Comparison of ENCODE assay signal across 26 cellular contexts in the genomic region with DNA sequence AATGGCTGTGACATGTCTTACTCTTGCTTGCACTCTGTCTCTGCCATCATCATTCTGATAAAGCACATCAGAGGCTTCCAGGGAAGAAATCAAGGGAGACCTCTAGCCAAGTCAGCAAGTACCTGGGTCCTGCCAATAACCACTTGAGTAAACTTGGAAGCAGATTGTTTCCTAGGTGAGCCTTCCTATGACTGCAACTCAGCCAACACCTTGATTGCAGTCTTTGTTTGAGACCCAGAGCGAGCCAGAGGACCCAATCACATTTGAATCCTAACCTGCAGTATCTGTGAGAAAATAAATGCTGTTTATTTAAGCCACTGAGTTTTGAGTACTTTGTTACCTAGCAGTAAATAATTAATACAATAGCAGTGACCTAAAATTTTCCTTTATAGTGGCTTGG.
DNase-seq lines count a peak whose midpoint lies in the region; TF ChIP-seq lines count a peak whose summit lies in the region.
"Had no signal": no experiment of that assay in that cellular context is flagged by ENCODE, and none has a peak within 500 bp of the region (broad histone marks: within the 10 kb centered on the region; RNA-seq: fewer than 3 reads in every experiment).

No MANE protein-coding gene starts in this region.

- no peak overlapping the region for H2BK120ac ChIP-seq in mesendoderm (ENCODE audit: low read depth, low read length)

- H3K4me3 ChIP-seq in mesendoderm (ENCODE audit: low read length) (no peak overlapping the region), smooth muscle cell (no peak overlapping the region)
- H3K4me3 ChIP-seq: A549; BLaER1 treated with 17β-estradiol and CSF1 and Interleukin-3, amounts not matched to agents 10 nM and 100 nM; GM12878 had no signal

- no peak overlapping the region for H3K27ac ChIP-seq in mesendoderm (ENCODE audit: low read depth, low read length)
- no peak overlapping the region for H3K27ac ChIP-seq in smooth muscle cell (ENCODE audit: low read depth)
- H3K27ac ChIP-seq: A549; BLaER1 treated with 17β-estradiol and CSF1 and Interleukin-3, amounts not matched to agents 10 nM and 100 nM; HL-60; KMS-11 had no signal

- H3K79me2 ChIP-seq in mesendoderm (ENCODE audit: control insufficient read depth, insufficient read depth, low read length), result no peaks in the 10 kb centered on the region
- no peaks in the 10 kb centered on the region for H3K79me2 ChIP-seq in smooth muscle cell (ENCODE audit: low read depth)

- no peak for TF ChIP-seq CTCF in smooth muscle cell (IDR thresholded peaks at IDR 0.05; ENCODE audit: borderline replicate concordance, insufficient read depth, poor library complexity, severe bottlenecking)

- H2AK5ac ChIP-seq in mesendoderm (ENCODE audit: low read length), result no peak overlapping the region

- no peaks in the 10 kb centered on the region for H3K79me1 ChIP-seq in mesendoderm (ENCODE audit: low read length)

- H2AFZ ChIP-seq in smooth muscle cell (ENCODE audit: low read depth), result no peak overlapping the region

- H3K4me2 ChIP-seq in mesendoderm (ENCODE audit: low read length) (no peak overlapping the region), smooth muscle cell (no peak overlapping the region)
- H3K4me2 ChIP-seq: A549; BLaER1 treated with 17β-estradiol and CSF1 and Interleukin-3, amounts not matched to agents 10 nM and 100 nM; KMS-11; SK-N-SH had no signal

- no peaks in the 10 kb centered on the region for H4K20me1 ChIP-seq in smooth muscle cell (ENCODE audit: low read depth)
- H4K20me1 ChIP-seq: BLaER1 treated with 17β-estradiol and CSF1 and Interleukin-3, amounts not matched to agents 10 nM and 100 nM had no signal

- no peak overlapping the region for H3K23ac ChIP-seq in mesendoderm (ENCODE audit: low read length)

- H3K9ac ChIP-seq in mesendoderm (ENCODE audit: low read length) (no peak overlapping the region), smooth muscle cell (ENCODE audit: low read depth) (no peak overlapping the region)
- H3K9ac ChIP-seq: BLaER1 treated with 17β-estradiol and CSF1 and Interleukin-3, amounts not matched to agents 10 nM and 100 nM; KMS-11; SK-N-SH had no signal

- H4K8ac ChIP-seq in mesendoderm (ENCODE audit: low read depth, low read length), result no peak overlapping the region

- no CpG with 5 or more reads among the region's 1 CpG for WGBS in mesendoderm (ENCODE audit: extremely low coverage, insufficient coverage, low lambda C conversion rate)
- WGBS in smooth muscle cell (ENCODE audit: low lambda C conversion rate), result 89% methylated on average over 1 of the region's 1 CpG

- H3F3A ChIP-seq in smooth muscle cell (ENCODE audit: low read depth), result no peaks in the 10 kb centered on the region

- H3K4me1 ChIP-seq in mesendoderm (ENCODE audit: control insufficient read depth, low read depth, low read length) (no peaks in the 10 kb centered on the region), smooth muscle cell (ENCODE audit: low read depth) (no peaks in the 10 kb centered on the region)
- H3K4me1 ChIP-seq: A549; BLaER1 treated with 17β-estradiol and CSF1 and Interleukin-3, amounts not matched to agents 10 nM and 100 nM had no signal

- no peak overlapping the region for H3K18ac ChIP-seq in mesendoderm (ENCODE audit: low read length)

- DNase-seq in NCI-H748 (lab: John Stamatoyannopoulos, UW; ENCODE audit: unreplicated experiment) (peak; percentile 56), NCI-H748 treated with DMSO at 0.1 percent for 48 hours (lab: John Stamatoyannopoulos, UW) (no peak), NCI-H2029 (lab: John Stamatoyannopoulos, UW) (peak; percentile 32), mesendoderm (peak; percentile 2), NCI-H524 treated with DMSO at 0.1 percent for 48 hours (lab: John Stamatoyannopoulos, UW) (no peak), smooth muscle cell (lab: John Stamatoyannopoulos, UW; ENCODE audit: unreplicated experiment) (no peak)
- no peak for DNase-seq in stimulated activated naive CD4-positive, alpha-beta T cell (lab: John Stamatoyannopoulos, UW)
- DNase-seq: AML-193; CD4-positive, alpha-beta T cell; DMS79; EL; GDM1; NCI-H1092; NCI-H1436 treated with DMSO at 0.1 percent for 48 hours; NCI-H2171 treated with DMSO at 0.1 percent for 48 hours; NCI-H446; NCI-H526; NK-92 treated with Interleukin-12 subunit alpha and Interleukin-12 subunit beta, amount 100 ng/mL, for 24 hours; PC-3; SK-N-SH; SW 1271 had no signal

- H3K27me3 ChIP-seq in mesendoderm (ENCODE audit: insufficient read depth, low read length, poor library complexity), result no peaks in the 10 kb centered on the region
- H3K27me3 ChIP-seq in smooth muscle cell (ENCODE audit: low read depth), result no peaks in the 10 kb centered on the region
- H3K27me3 ChIP-seq: BLaER1 treated with 17β-estradiol and CSF1 and Interleukin-3, amounts not matched to agents 10 nM and 100 nM had no signal

- H3K56ac ChIP-seq in mesendoderm (ENCODE audit: low read length), result no peak overlapping the region

- no peak overlapping the region for H2BK5ac ChIP-seq in mesendoderm (ENCODE audit: low read length)

- H4K5ac ChIP-seq in mesendoderm (ENCODE audit: low read length), result no peak overlapping the region

- H3K9me3 ChIP-seq in smooth muscle cell (replicated peaks; ENCODE audit: low read depth), result no peaks in the 10 kb centered on the region
- H3K9me3 ChIP-seq: A549, SK-N-SH had no signal

- H3K36me3 ChIP-seq in mesendoderm (ENCODE audit: control insufficient read depth, insufficient read depth, low read length), result no peaks in the 10 kb centered on the region
- no peaks in the 10 kb centered on the region for H3K36me3 ChIP-seq in smooth muscle cell (ENCODE audit: low read depth)
- H3K36me3 ChIP-seq: BLaER1 treated with 17β-estradiol and CSF1 and Interleukin-3, amounts not matched to agents 10 nM and 100 nM had no signal

- H2BK15ac ChIP-seq in mesendoderm (replicated peaks; ENCODE audit: low read depth), result no peak overlapping the region

- no peak overlapping the region for H3K4ac ChIP-seq in mesendoderm (ENCODE audit: low read depth, low read length)

Comparison
In these comparisons a context has a peak if more than half of its experiments do, and no peak if none do; other contexts are left out.
1. DNase-seq: peak in NCI-H748 (single experiment), NCI-H2029 (single experiment) and mesendoderm (single experiment); none in NCI-H748 treated with DMSO at 0.1 percent for 48 hours (single experiment), NCI-H524 treated with DMSO at 0.1 percent for 48 hours (single experiment), smooth muscle cell (single experiment) and stimulated activated naive CD4-positive, alpha-beta T cell (0 of 6).